11 cellular contexts compared by ENCODE assay signal in genomic region chr10:7507887-7508726, GRCh38.
DNase-seq lines count a peak whose midpoint lies in the region; ATAC-seq, FAIRE-seq and TF ChIP-seq lines count a peak whose summit lies in the region.
"Had no signal": no experiment of that assay in that cellular context is flagged by ENCODE, and none has a peak within 500 bp of the region (broad histone marks: within the 10 kb centered on the region; RNA-seq: fewer than 3 reads in every experiment).

No MANE protein-coding gene starts in this region.

- peaks cover 27% of the 10 kb centered on the region for H3K9me3 Mint-ChIP-seq in activated naive CD4-positive, alpha-beta T cell treated with anti-CD3 and anti-CD28 coated beads for 36 hours

- 43% methylated on average over 12 of the region's 13 CpGs for WGBS in GM12878 (ENCODE audit: insufficient coverage, insufficient replicate concordance, low lambda C conversion rate, missing lambda C conversion rate)
- WGBS in thymus = 28% methylated on average over 13 of the region's 13 CpGs

- H3K27me3 ChIP-seq in GM12878 (replicated peaks in 1 of 2; ENCODE audit: control insufficient read depth in 2 of 2, insufficient read depth in 2 of 2, low read length in 1 of 2) (no peaks in the 10 kb centered on the region), thymus (ENCODE audit: control insufficient read depth, insufficient read depth) (no peaks in the 10 kb centered on the region)

- TF ChIP-seq POLR2A in GM12878 (IDR thresholded peaks at IDR 0.05; ENCODE audit: low read depth, low read length) = no peak

- H3K27me3 Mint-ChIP-seq in activated naive CD4-positive, alpha-beta T cell treated with anti-CD3 and anti-CD28 coated beads for 36 hours (ENCODE audit: low read depth) = no peaks in the 10 kb centered on the region
- H3K27me3 Mint-ChIP-seq in T-helper 17 cell = no peaks in the 10 kb centered on the region

- CTCF ChIA-PET in activated naive CD4-positive, alpha-beta T cell treated with anti-CD3 and anti-CD28 coated beads for 36 hours (lab: Charles Lee) = interaction anchor here (0.6 to 1.8 kb wide), 2 partner anchors 17 to 313 kb away, joined by 3 to 7 read pairs; no protein-coding TSS in a partner anchor
- CTCF ChIA-PET in GM12878 (lab: Yijun Ruan, JAX) = interaction anchor here (1.0 to 2.0 kb wide), 3 partner anchors 16 to 99 kb away, joined by 4 to 7 read pairs (median 4); no protein-coding TSS in a partner anchor

- peak overlapping the region; percentile 80 for H3K27ac Mint-ChIP-seq in activated naive CD4-positive, alpha-beta T cell treated with anti-CD3 and anti-CD28 coated beads for 36 hours
- peak overlapping the region; percentile 76 for H3K27ac Mint-ChIP-seq in T-helper 17 cell

- H3K4me1 ChIP-seq in GM12878 (ENCODE audit: control insufficient read depth, insufficient read depth, low read length) (peaks cover 12% of the 10 kb centered on the region), thymus (ENCODE audit: control insufficient read depth, insufficient read depth, low read length) (peaks cover 6% of the 10 kb centered on the region)

- H3K27ac ChIP-seq in GM12878 (ENCODE audit: control insufficient read depth, insufficient read depth) (peak overlapping the region; percentile 58), thymus (ENCODE audit: low read depth) (peak overlapping the region; percentile 94)

- intact Hi-C loops in activated naive CD4-positive, alpha-beta T cell treated with anti-CD3 and anti-CD28 coated beads for 36 hours (cut with micrococcal nuclease) = loop anchor here (5.0 kb wide), 1 partner anchor 36 kb away; no protein-coding TSS in a partner anchor
- intact Hi-C loops in GM12878 (cut with micrococcal nuclease; ENCODE audit: unreplicated experiment) = no loop called here

- H4K20me1 ChIP-seq in GM12878 (ENCODE audit: control insufficient read depth, insufficient read depth) = no peaks in the 10 kb centered on the region

- BruUV-seq in GM12878 (replicated peaks; lab: Mats Ljungman, UMichigan) = no TSS peak

- TF ChIP-seq EP300 in GM12878 (IDR thresholded peaks at IDR 0.05; ENCODE audit: borderline replicate concordance in 1 of 2, control insufficient read depth in 1 of 2, low read depth in 2 of 2, low read length in 2 of 2) = no peak

- no peaks in the 10 kb centered on the region for H3K79me2 ChIP-seq in GM12878 (ENCODE audit: control insufficient read depth, insufficient read depth, low read length)

- no peak overlapping the region for H3K4me2 ChIP-seq in GM12878 (ENCODE audit: control insufficient read depth, insufficient read depth)

- POLR2A ChIA-PET in GM12878 (lab: Charles Lee) = interaction anchor here (1.0 kb wide), 1 partner anchor 97 kb away, joined by 8 read pairs; the partner anchor contains the start of gene SFMBT2

- peaks cover 12% of the 10 kb centered on the region for H3K36me3 Mint-ChIP-seq in activated naive CD4-positive, alpha-beta T cell treated with anti-CD3 and anti-CD28 coated beads for 36 hours (ENCODE audit: low read depth)
- H3K36me3 Mint-ChIP-seq in T-helper 17 cell (ENCODE audit: low read depth) = no peaks in the 10 kb centered on the region

- H3K4me3 Mint-ChIP-seq in activated naive CD4-positive, alpha-beta T cell treated with anti-CD3 and anti-CD28 coated beads for 36 hours = peak overlapping the region; percentile 30
- peak overlapping the region; percentile 63 for H3K4me3 Mint-ChIP-seq in T-helper 17 cell

- in situ Hi-C loops in GM12878 (cut with MboI) = no loop called here

- peak; percentile 52 for DNase-seq in activated naive CD4-positive, alpha-beta T cell treated with anti-CD3 and anti-CD28 coated beads for 36 hours
- no peak for DNase-seq in activated naive CD4-positive, alpha-beta T cell treated with Interleukin-2 at 50 U/mL for 16 hours
- DNase-seq in T-helper 17 cell = no peak
- no peak for DNase-seq in GM12878 (ENCODE audit: low read depth, low spot score)
- DNase-seq in NCI-H1092 (lab: John Stamatoyannopoulos, UW) = no peak
- DNase-seq in HTR-8/SVneo (ENCODE audit: insufficient read length, low spot score) = no peak
- DNase-seq: NCI-H526, right cardiac atrium had no signal

- RAD21 ChIA-PET in GM12878 (lab: Charles Lee; ENCODE audit: unreplicated experiment) = no interaction called here

- no peaks in the 10 kb centered on the region for H3K36me3 ChIP-seq in GM12878 (ENCODE audit: control insufficient read depth in 2 of 2, insufficient read depth in 2 of 2, low read length in 1 of 2)
- peaks cover 2% of the 10 kb centered on the region for H3K36me3 ChIP-seq in thymus (ENCODE audit: control insufficient read depth, insufficient read depth)

- H3K4me1 Mint-ChIP-seq in activated naive CD4-positive, alpha-beta T cell treated with anti-CD3 and anti-CD28 coated beads for 36 hours (ENCODE audit: low read depth) = peaks cover 37% of the 10 kb centered on the region
- H3K4me1 Mint-ChIP-seq in T-helper 17 cell = peaks cover 28% of the 10 kb centered on the region

- no peak for FAIRE-seq in GM12878 (lab: Jason Lieb, UNC)
- FAIRE-seq in HTR-8/SVneo (lab: Jason Lieb, UNC) = no peak
- FAIRE-seq: keratinocyte had no signal

- peak overlapping the region; percentile 61 for H2AFZ ChIP-seq in GM12878 (ENCODE audit: control insufficient read depth, low read depth, low read length)

- H3K9ac ChIP-seq in GM12878 (ENCODE audit: control insufficient read depth, insufficient read depth, low read length) = no peak overlapping the region

- SMC1A ChIA-PET in GM12878 (lab: Charles Lee; ENCODE audit: uncharacterized antibody, unreplicated experiment) = interaction anchor here (3.7 kb wide), 1 partner anchor 15 kb away, joined by 11 read pairs; no protein-coding TSS in a partner anchor

- no peak for TF ChIP-seq RAD21 in GM12878 (IDR thresholded peaks at IDR 0.05; ENCODE audit: insufficient read depth, low read depth, low read length)

- H3K4me3 ChIP-seq in GM12878 = no peak overlapping the region
- peak overlapping the region; percentile 2 for H3K4me3 ChIP-seq in thymus (ENCODE audit: low read length)

- no peak for TF ChIP-seq CTCF in GM12878 (IDR thresholded peaks at IDR 0.05 in 2 of 3, conservative IDR thresholded peaks at IDR 0.05 in 1 of 3; ENCODE audit: control insufficient read depth in 2 of 3, extremely low read depth in 1 of 3, insufficient read depth in 1 of 3, low read depth in 3 of 3, low read length in 3 of 3)

- no peaks in the 10 kb centered on the region for H3K9me3 ChIP-seq in T-helper 17 cell (ENCODE audit: control insufficient read depth, low read length, poor library complexity, severe bottlenecking)
- H3K9me3 ChIP-seq in GM12878 (replicated peaks; ENCODE audit: control insufficient read depth, insufficient read depth, low read length) = peaks cover 9% of the 10 kb centered on the region; the same call in 2 of the 3 replicates
- H3K9me3 ChIP-seq in thymus (ENCODE audit: control insufficient read depth) = no peaks in the 10 kb centered on the region

- no peak for ATAC-seq in T-helper 17 cell
- ATAC-seq in GM12878 = no peak
- no peak for ATAC-seq in HG02798 (IDR thresholded peaks at IDR 0.05; ENCODE audit: poor library complexity, unreplicated experiment)

TF ChIP-seq in GM12878, 131 proteins besides CTCF, POLR2A, EP300 and RAD21:
- TF ChIP-seq NFIC (IDR thresholded peaks at IDR 0.05; ENCODE audit: low read depth, low read length) = 0 out of 2 replicates have a peak, but pooled peaks have one; percentile 42
- no peak for TF ChIP-seq USF2 (IDR thresholded peaks at IDR 0.05; ENCODE audit: borderline replicate concordance, low read depth, low read length)
- no peak for TF ChIP-seq TCF12 (IDR thresholded peaks at IDR 0.05; ENCODE audit: low read depth, low read length)
- peak; percentile 84 for TF ChIP-seq EED (IDR thresholded peaks at IDR 0.05; ENCODE audit: low read depth)
- peak; percentile 69 for TF ChIP-seq RUNX3 (IDR thresholded peaks at IDR 0.05; ENCODE audit: low read length)
- no peak for TF ChIP-seq FOXK2 (IDR thresholded peaks at IDR 0.05)
